ENCODE assay signal across 15 cellular contexts in the genomic region with DNA sequence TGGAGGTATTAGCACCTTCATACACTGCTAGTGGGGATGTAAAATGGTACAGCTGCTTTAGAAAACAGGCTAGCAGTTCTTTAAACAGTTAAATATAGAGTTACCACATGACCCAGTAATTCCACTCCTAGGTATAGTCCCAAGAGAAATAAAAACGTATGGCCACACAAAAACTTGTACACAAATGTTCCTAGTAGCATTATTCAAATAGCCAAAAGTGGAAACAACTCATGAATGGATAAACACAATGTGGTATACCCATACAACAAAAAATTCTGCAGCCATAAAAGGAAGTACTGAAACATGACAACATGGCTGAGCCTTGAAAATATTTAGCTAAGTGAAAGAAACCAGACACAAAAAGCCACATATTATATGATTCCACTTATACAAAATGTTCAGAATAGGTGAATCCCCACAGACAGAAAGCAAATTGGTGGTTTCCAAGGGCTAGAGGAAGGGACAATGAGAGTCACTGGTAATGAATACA. TPM values are rescaled to one million over a fixed set of nuclear protein-coding genes. Genes with fewer than 3 reads are reported as not detected.
DNase-seq lines count a peak whose midpoint lies in the region; ATAC-seq and TF ChIP-seq lines count a peak whose summit lies in the region.
"Had no signal": no experiment of that assay in that cellular context is flagged by ENCODE, and none has a peak within 500 bp of the region (broad histone marks: within the 10 kb centered on the region; RNA-seq: fewer than 3 reads in every experiment).

No MANE protein-coding gene starts in this region.

- no peak overlapping the region for H3K4me3 Mint-ChIP-seq in chondrocyte (ENCODE audit: unreplicated experiment)
- H3K4me3 Mint-ChIP-seq: CD14-positive monocyte had no signal

- no peaks in the 10 kb centered on the region for H3K9me3 ChIP-seq in osteoblast (ENCODE audit: low read depth, low read length)
- H3K9me3 ChIP-seq: gastrocnemius medialis had no signal

- H3K79me2 ChIP-seq in osteoblast (ENCODE audit: insufficient read depth, low read length): no peaks in the 10 kb centered on the region

- no peaks in the 10 kb centered on the region for H3K4me1 ChIP-seq in osteoblast (ENCODE audit: insufficient read depth, low read length)
- H3K4me1 ChIP-seq: gastrocnemius medialis had no signal

- DNase-seq in kidney tubule cell (ENCODE audit: low spot score) (peak; percentile 57), osteoblast (ENCODE audit: insufficient read length, low spot score, missing footprints) (no peak), chondrocyte (ENCODE audit: low spot score) (no peak), dedifferentiated amniotic fluid mesenchymal stem cell (ENCODE audit: extremely low spot score) (no peak)
- DNase-seq: caudate nucleus, GF-D8, occipital lobe, substantia nigra had no signal

- H3K36me3 Mint-ChIP-seq in chondrocyte (ENCODE audit: low read depth): peaks cover 2% of the 10 kb centered on the region
- H3K36me3 Mint-ChIP-seq: activated naive CD4-positive, alpha-beta T cell treated with anti-CD3 and anti-CD28 coated beads, Interleukin-2, amount 50 U/mL, for 72 hours had no signal

- ATAC-seq in GM18870 (IDR thresholded peaks at IDR 0.05; ENCODE audit: unreplicated experiment) (peak; percentile 78), GM21528 (IDR thresholded peaks at IDR 0.05; ENCODE audit: low FRiP score, unreplicated experiment) (peak; percentile 68), HG03064 (IDR thresholded peaks at IDR 0.05; ENCODE audit: low read depth, unreplicated experiment) (peak; percentile 82)
- ATAC-seq: activated naive CD4-positive, alpha-beta T cell treated with anti-CD3 and anti-CD28 coated beads, Interleukin-2, amount 50 U/mL, for 72 hours; gastrocnemius medialis had no signal

- peaks cover under 1% of the 10 kb centered on the region for H3K4me1 Mint-ChIP-seq in chondrocyte (ENCODE audit: low read depth)

- H3K4me3 ChIP-seq in osteoblast (ENCODE audit: insufficient read depth, low read length): no peak overlapping the region
- H3K4me3 ChIP-seq: gastrocnemius medialis had no signal

- H3K27me3 Mint-ChIP-seq in chondrocyte (ENCODE audit: low read depth): peaks cover 8% of the 10 kb centered on the region

- TF ChIP-seq CTCF in osteoblast (IDR thresholded peaks at IDR 0.05; ENCODE audit: extremely low read depth, low read depth, low read length) (no peak), chondrocyte (IDR thresholded peaks at IDR 0.05) (no peak)

- no peak overlapping the region for H3K4me2 ChIP-seq in osteoblast (ENCODE audit: insufficient read depth, low read length)

- peaks cover 14% of the 10 kb centered on the region for H3K9me3 Mint-ChIP-seq in chondrocyte (ENCODE audit: low read depth)

- H4K20me1 ChIP-seq in osteoblast (ENCODE audit: insufficient read depth, low read length): no peaks in the 10 kb centered on the region

- H3K27ac ChIP-seq in osteoblast (ENCODE audit: low read depth, low read length): no peak overlapping the region
- H3K27ac ChIP-seq: gastrocnemius medialis, VCaP had no signal

- H3K27me3 ChIP-seq in osteoblast (ENCODE audit: insufficient read depth, low read length): peaks cover 3% of the 10 kb centered on the region
- H3K27me3 ChIP-seq: gastrocnemius medialis had no signal

- H3K27ac Mint-ChIP-seq in chondrocyte (ENCODE audit: unreplicated experiment): no peak overlapping the region
- H3K27ac Mint-ChIP-seq: activated naive CD4-positive, alpha-beta T cell treated with anti-CD3 and anti-CD28 coated beads, Interleukin-2, amount 50 U/mL, for 72 hours; CD14-positive monocyte had no signal

- H3K36me3 ChIP-seq in osteoblast (ENCODE audit: insufficient read depth, low read length): no peaks in the 10 kb centered on the region
- H3K36me3 ChIP-seq: gastrocnemius medialis had no signal

- no peak overlapping the region for H2AFZ ChIP-seq in osteoblast (ENCODE audit: low read length)

RNA-seq across cellular contexts. Expression of a gene that starts 40.8 kb away (rescaled TPM):
- total RNA-seq in osteoblast (53.3 and 58.6 TPM in 2 replicates), chondrocyte (54.2 to 59.1 TPM (median 58.4 TPM) in 3 replicates)
